14 cellular contexts compared by ENCODE assay signal in the genomic region with DNA sequence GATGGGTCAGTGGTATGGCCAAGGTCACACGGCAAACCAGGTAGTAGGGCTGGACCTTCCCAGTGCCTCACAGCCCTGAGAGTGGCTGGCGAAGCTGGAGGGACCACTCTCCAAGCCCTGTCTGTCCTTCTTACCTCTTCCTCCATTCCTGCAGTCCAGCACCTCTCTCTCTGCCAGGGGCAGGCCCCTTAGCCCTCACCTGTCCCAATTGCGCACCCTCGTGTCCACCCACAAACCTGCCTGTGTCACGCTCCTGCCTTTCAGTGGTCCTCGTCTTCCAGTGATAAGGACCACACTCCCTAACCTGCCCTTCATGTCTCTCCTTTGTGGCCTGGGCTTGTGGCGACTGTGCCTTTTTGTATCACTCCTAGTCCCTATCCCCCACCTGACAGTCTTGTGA. TPM values are rescaled to one million over a fixed set of nuclear protein-coding genes. Genes with fewer than 3 reads are reported as not detected.
"Had no signal": no experiment of that assay in that cellular context is flagged by ENCODE, and none has a peak within 500 bp of the region (broad histone marks: within the 10 kb centered on the region; RNA-seq: fewer than 3 reads in every experiment).

No MANE protein-coding gene starts in this region.

- H3K9me3 ChIP-seq: adrenal gland, esophagus muscularis mucosa, pancreas, tibial artery had no signal

- H3K9me3 Mint-ChIP-seq: activated T-cell treated with anti-CD3 and anti-CD28 coated beads, Interleukin-2, amount 50 U/mL, for 24 hours; stimulated activated memory B cell treated with anti-CD40 and anti-IgM and Interleukin-4, amounts not matched to agents 10 μg/mL and 1 μg/mL and 100 μg/mL, for 72 hours had no signal

- H3K4me3 ChIP-seq: adrenal gland, cardiac muscle cell, hepatocyte, pancreas, tibial artery had no signal

- ATAC-seq: pancreas; stimulated activated memory B cell treated with anti-CD40 and anti-IgM and Interleukin-4, amounts not matched to agents 10 μg/mL and 1 μg/mL and 100 μg/mL, for 72 hours had no signal

- H3K79me2 ChIP-seq: hepatocyte had no signal

- H3K27me3 ChIP-seq: pancreas had no signal

- H3K4me1 ChIP-seq: pancreas had no signal

- H3K4me2 ChIP-seq: hepatocyte had no signal

- H3K4me3 Mint-ChIP-seq: activated T-cell treated with anti-CD3 and anti-CD28 coated beads, Interleukin-2, amount 50 U/mL, for 24 hours; stimulated activated memory B cell treated with anti-CD40 and anti-IgM and Interleukin-4, amounts not matched to agents 10 μg/mL and 1 μg/mL and 100 μg/mL, for 72 hours had no signal

- H3K36me3 ChIP-seq: adrenal gland, cardiac muscle cell, pancreas had no signal

- H3K27ac Mint-ChIP-seq: activated T-cell treated with anti-CD3 and anti-CD28 coated beads, Interleukin-2, amount 50 U/mL, for 24 hours; stimulated activated memory B cell treated with anti-CD40 and anti-IgM and Interleukin-4, amounts not matched to agents 10 μg/mL and 1 μg/mL and 100 μg/mL, for 72 hours had no signal

- H3K27ac ChIP-seq: adrenal gland, cardiac muscle cell, hepatocyte, pancreas, tibial artery had no signal

- H2AFZ ChIP-seq: hepatocyte had no signal

- H3K36me3 Mint-ChIP-seq: stimulated activated memory B cell treated with anti-CD40 and anti-IgM and Interleukin-4, amounts not matched to agents 10 μg/mL and 1 μg/mL and 100 μg/mL, for 72 hours had no signal

- DNase-seq: activated CD4-positive, CD25-positive, alpha-beta regulatory T cell treated with anti-CD3 and anti-CD28 coated beads, Interleukin-2, amount 50 U/mL, for 72 hours; activated effector memory CD4-positive, alpha-beta T cell treated with Interleukin-2 at 50 U/mL for 16 hours; activated naive CD4-positive, alpha-beta T cell treated with anti-CD3 and anti-CD28 coated beads, Interleukin-2, amount 50 U/mL, for 16 hours; activated T-cell treated with anti-CD3 and anti-CD28 coated beads, Interleukin-2, amount 50 U/mL, for 24 hours; T-helper 1 cell; T1000 had no signal

RNA-seq across cellular contexts. Expression of gene PODN, which starts 3.4 kb away (rescaled TPM):
- polyA plus RNA-seq: keratinocyte had no signal
